Comparison of ENCODE assay signal across 23 cellular contexts in the genomic region with DNA sequence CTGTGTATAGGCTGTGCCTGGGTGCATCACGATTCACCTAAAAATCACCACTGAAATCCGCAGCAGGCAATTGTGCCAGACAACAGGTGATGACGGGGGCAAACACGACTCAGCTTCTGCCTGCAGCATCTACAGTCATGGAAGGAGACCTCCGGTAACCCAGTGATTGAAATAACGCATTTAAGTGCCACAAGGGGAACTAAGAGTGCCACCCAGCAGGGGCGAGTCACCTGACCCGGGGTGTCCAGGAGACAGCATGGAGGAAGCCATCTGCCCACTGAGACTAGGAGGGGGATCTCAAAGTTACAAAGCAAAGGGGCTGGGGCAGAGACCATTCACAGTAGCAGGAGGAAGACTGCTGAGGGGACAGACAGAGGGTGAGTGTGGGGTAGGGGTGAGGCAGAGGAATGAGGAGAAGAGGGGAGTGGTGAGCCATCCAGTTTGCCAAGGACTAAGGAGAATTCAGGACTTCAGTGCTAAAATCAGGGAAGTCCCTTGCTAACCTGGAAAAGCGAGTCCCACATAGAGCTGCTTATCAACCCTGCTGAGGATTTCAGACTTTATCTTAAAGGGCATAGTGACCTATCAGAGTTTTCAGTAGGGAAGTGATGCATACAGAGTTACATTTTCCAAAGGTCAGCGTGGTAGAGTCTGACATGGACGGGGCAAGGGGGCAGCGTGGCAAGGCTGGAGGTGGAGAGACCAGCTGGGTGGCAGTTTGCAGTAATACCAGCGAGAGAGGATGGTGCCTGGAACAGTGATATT.
DNase-seq lines count a peak whose midpoint lies in the region; ATAC-seq and TF ChIP-seq lines count a peak whose summit lies in the region.
"Had no signal": no experiment of that assay in that cellular context is flagged by ENCODE, and none has a peak within 500 bp of the region (broad histone marks: within the 10 kb centered on the region; RNA-seq: fewer than 3 reads in every experiment).

No MANE protein-coding gene starts in this region.

- BruUV-seq in PC-9 (replicated peaks; lab: Mats Ljungman, UMichigan): no TSS peak

- H3K79me2 ChIP-seq in PC-9 (ENCODE audit: low read depth): no peaks in the 10 kb centered on the region

- H3K4me3 Mint-ChIP-seq in stimulated activated naive CD8-positive, alpha-beta T cell treated with anti-CD3 and anti-CD28 coated beads, Interleukin-15, Interleukin-2, amounts not matched to agents 100 ng/mL and 50 ng/mL, for 24 hours: no peak overlapping the region
- H3K4me3 Mint-ChIP-seq: activated naive CD4-positive, alpha-beta T cell treated with anti-CD3 and anti-CD28 coated beads, Interleukin-2, amount 10 ng/mL, durations not matched to agents 7 days and 5 days; activated T-cell treated with anti-CD3 and anti-CD28 coated beads, Interleukin-2, amount 50 U/mL, for 72 hours; CD4-positive, CD25-positive, alpha-beta regulatory T cell had no signal

- no peaks in the 10 kb centered on the region for H4K20me1 ChIP-seq in PC-9 (ENCODE audit: insufficient read depth)

- H3K9me2 ChIP-seq in PC-9 (ENCODE audit: insufficient read depth): no peaks in the 10 kb centered on the region

- ATAC-seq in foreskin keratinocyte: no peak
- ATAC-seq in upper lobe of left lung (ENCODE audit: low FRiP score in 2 of 2): no peak
- ATAC-seq: activated T-cell treated with anti-CD3 and anti-CD28 coated beads, Interleukin-2, amount 50 U/mL, for 72 hours had no signal

- peaks cover 13% of the 10 kb centered on the region for H3K4me1 Mint-ChIP-seq in stimulated activated naive CD8-positive, alpha-beta T cell treated with anti-CD3 and anti-CD28 coated beads, Interleukin-15, Interleukin-2, amounts not matched to agents 100 ng/mL and 50 ng/mL, for 24 hours (ENCODE audit: low read depth)
- H3K4me1 Mint-ChIP-seq: activated naive CD4-positive, alpha-beta T cell treated with anti-CD3 and anti-CD28 coated beads, Interleukin-2, amount 10 ng/mL, durations not matched to agents 7 days and 5 days had no signal

- H3K36me3 ChIP-seq in PC-9 (ENCODE audit: low read depth): no peaks in the 10 kb centered on the region
- H3K36me3 ChIP-seq in upper lobe of left lung: no peaks in the 10 kb centered on the region
- H3K36me3 ChIP-seq: colonic mucosa, HAP-1, SJCRH30 had no signal

- H3K27me3 Mint-ChIP-seq in stimulated activated naive CD8-positive, alpha-beta T cell treated with anti-CD3 and anti-CD28 coated beads, Interleukin-15, Interleukin-2, amounts not matched to agents 100 ng/mL and 50 ng/mL, for 24 hours: peaks cover 18% of the 10 kb centered on the region

- H3K27me3 ChIP-seq in PC-9 (ENCODE audit: insufficient read depth, low read depth): no peaks in the 10 kb centered on the region
- no peaks in the 10 kb centered on the region for H3K27me3 ChIP-seq in foreskin keratinocyte
- no peaks in the 10 kb centered on the region for H3K27me3 ChIP-seq in upper lobe of left lung
- H3K27me3 ChIP-seq: colonic mucosa, SJCRH30 had no signal

- no peaks in the 10 kb centered on the region for H3K36me3 Mint-ChIP-seq in stimulated activated naive CD8-positive, alpha-beta T cell treated with anti-CD3 and anti-CD28 coated beads, Interleukin-15, Interleukin-2, amounts not matched to agents 100 ng/mL and 50 ng/mL, for 24 hours (ENCODE audit: low read depth)
- H3K36me3 Mint-ChIP-seq: activated naive CD4-positive, alpha-beta T cell treated with anti-CD3 and anti-CD28 coated beads, Interleukin-2, amount 10 ng/mL, durations not matched to agents 7 days and 5 days; CD4-positive, CD25-positive, alpha-beta regulatory T cell had no signal

- intact Hi-C loops in PC-9 (cut with micrococcal nuclease; ENCODE audit: unreplicated experiment): no loop called here

- H3K9me3 ChIP-seq in PC-9 (ENCODE audit: insufficient read depth, low read depth) (no peaks in the 10 kb centered on the region; the same call in 1 of the 2 replicates), upper lobe of left lung (no peaks in the 10 kb centered on the region)
- H3K9me3 ChIP-seq: colonic mucosa, HAP-1, SJCRH30 had no signal

- H3K9me3 Mint-ChIP-seq in stimulated activated naive CD8-positive, alpha-beta T cell treated with anti-CD3 and anti-CD28 coated beads, Interleukin-15, Interleukin-2, amounts not matched to agents 100 ng/mL and 50 ng/mL, for 24 hours: no peaks in the 10 kb centered on the region
- H3K9me3 Mint-ChIP-seq: activated naive CD4-positive, alpha-beta T cell treated with anti-CD3 and anti-CD28 coated beads, Interleukin-2, amount 10 ng/mL, durations not matched to agents 7 days and 5 days; activated T-cell treated with anti-CD3 and anti-CD28 coated beads, Interleukin-2, amount 50 U/mL, for 72 hours; CD4-positive, CD25-positive, alpha-beta regulatory T cell had no signal

- H3K4me3 ChIP-seq in PC-9 (no peak overlapping the region), upper lobe of left lung (no peak overlapping the region)
- H3K4me3 ChIP-seq: colonic mucosa, HAP-1, lung, SJCRH30 had no signal

- TF ChIP-seq CTCF in PC-9 (conservative IDR thresholded peaks at IDR 0.05): no peak
- TF ChIP-seq CTCF in foreskin keratinocyte (conservative IDR thresholded peaks at IDR 0.05): no peak
- no peak for TF ChIP-seq CTCF in upper lobe of left lung (IDR thresholded peaks at IDR 0.05)

- 72 to 80% methylated on average over 13 of the region's 13 CpGs for WGBS in upper lobe of left lung, 2 donors

- peaks cover 89% of the 10 kb centered on the region for H3K4me1 ChIP-seq in PC-9 (replicated peaks; ENCODE audit: insufficient read depth)
- peaks cover 7% of the 10 kb centered on the region for H3K4me1 ChIP-seq in foreskin keratinocyte
- no peaks in the 10 kb centered on the region for H3K4me1 ChIP-seq in upper lobe of left lung

- TF ChIP-seq POLR2A in upper lobe of left lung (IDR thresholded peaks at IDR 0.05): no peak

- peak in 2 of 3 experiments; percentile 16 to 48 for DNase-seq in NCI-H1417 (lab: John Stamatoyannopoulos, UW)
- no peak for DNase-seq in NCI-H1417 treated with DMSO at 0.1 percent for 48 hours (lab: John Stamatoyannopoulos, UW)
- peak; percentile 27 to 69 for DNase-seq in PC-9
- DNase-seq in foreskin keratinocyte: no peak
- DNase-seq in upper lobe of left lung: no peak
- no peak for DNase-seq in mesenteric fat pad (ENCODE audit: low spot score)
- no peak for DNase-seq in occipital lobe (lab: John Stamatoyannopoulos, UW)
- DNase-seq: activated CD4-positive, alpha-beta T cell treated with anti-CD3 and anti-CD28 coated beads for 48 hours; activated naive CD4-positive, alpha-beta T cell treated with anti-CD3 and anti-CD28 coated beads, Interleukin-2, amount 10 ng/mL, durations not matched to agents 7 days and 5 days; activated T-cell treated with anti-CD3 and anti-CD28 coated beads, Interleukin-2, amount 50 U/mL, for 72 hours; CD4-positive, CD25-positive, alpha-beta regulatory T cell; colonic mucosa; DMS 273 treated with DMSO at 0.1 percent for 48 hours; NCI-H1105; NCI-H2107; NCI-H510A treated with DMSO at 0.1 percent for 48 hours; NK-92 treated with Interleukin-12 subunit alpha and Interleukin-12 subunit beta, amount 100 ng/mL, for 24 hours; SJCRH30 had no signal

- H3K4me2 ChIP-seq in PC-9: peak overlapping the region; percentile 51

- H3F3A ChIP-seq in PC-9 (ENCODE audit: insufficient read depth, low read depth): peaks cover 51% of the 10 kb centered on the region

- TF ChIP-seq EP300 in upper lobe of left lung (IDR thresholded peaks at IDR 0.05): no peak

- POLR2A ChIA-PET in PC-9 (lab: Charles Lee; ENCODE audit: unreplicated experiment): interaction anchor here (0.6 to 1.1 kb wide), 3 partner anchors 26 to 87 kb away, joined by 3 to 8 read pairs (median 4); no protein-coding TSS in a partner anchor

- CTCF ChIA-PET in PC-9 (lab: Charles Lee): interaction anchor here (0.5 to 0.6 kb wide), 2 partner anchors 65 to 256 kb away, joined by 3 to 6 read pairs; no protein-coding TSS in a partner anchor

- H2AFZ ChIP-seq in PC-9: peak overlapping the region; percentile 18; the same call in 1 of the 2 replicates

- H3K27ac ChIP-seq in PC-9: peak overlapping the region; percentile 77
- H3K27ac ChIP-seq in foreskin keratinocyte: peak overlapping the region; percentile 27
- H3K27ac ChIP-seq in upper lobe of left lung: no peak overlapping the region
- H3K27ac ChIP-seq: 22Rv1, colonic mucosa, HL-60, SJCRH30 had no signal

- peak overlapping the region; percentile 81 for H3K27ac Mint-ChIP-seq in stimulated activated naive CD8-positive, alpha-beta T cell treated with anti-CD3 and anti-CD28 coated beads, Interleukin-15, Interleukin-2, amounts not matched to agents 100 ng/mL and 50 ng/mL, for 24 hours
- H3K27ac Mint-ChIP-seq: activated naive CD4-positive, alpha-beta T cell treated with anti-CD3 and anti-CD28 coated beads, Interleukin-2, amount 10 ng/mL, durations not matched to agents 7 days and 5 days; activated T-cell treated with anti-CD3 and anti-CD28 coated beads, Interleukin-2, amount 50 U/mL, for 72 hours; CD4-positive, CD25-positive, alpha-beta regulatory T cell had no signal

Comparison
In these comparisons a context has a peak if more than half of its experiments do, and no peak if none do; other contexts are left out.
1. DNase-seq: peak in NCI-H1417 (2 of 3) and PC-9 (2 of 2); none in NCI-H1417 treated with DMSO at 0.1 percent for 48 hours (single experiment), foreskin keratinocyte (0 of 2), upper lobe of left lung (0 of 2), mesenteric fat pad (single experiment) and occipital lobe (single experiment).
2. H3K27ac ChIP-seq: peak in PC-9 (single experiment) and foreskin keratinocyte (single experiment); none in upper lobe of left lung (0 of 4).